Comparison of ENCODE assay signal across 8 cellular contexts in genomic region chr16:56729736-56730662, GRCh38. TPM values are rescaled to one million over a fixed set of nuclear protein-coding genes. Genes with fewer than 3 reads are reported as not detected.
DNase-seq lines count a peak whose midpoint lies in the region; ATAC-seq and TF ChIP-seq lines count a peak whose summit lies in the region.

Gene NUP93, plus strand, starts transcription at chr16:56730129. Its CDS starts 18,119 bp downstream, at chr16:56748248.

- peaks cover 8% of the 10 kb centered on the region for H3K4me1 Mint-ChIP-seq in glutamatergic neuron (ENCODE audit: low read depth, unreplicated experiment)
- peaks cover 24% of the 10 kb centered on the region for H3K4me1 Mint-ChIP-seq in osteocyte (ENCODE audit: unreplicated experiment)

- H3K4me3 ChIP-seq in GM08714 (ENCODE audit: low read length) (peak within 1 kb of the TSS; percentile 93), thoracic aorta (peak within 1 kb of the TSS; percentile 73)

- TF ChIP-seq CTCF in glutamatergic neuron (IDR thresholded peaks at IDR 0.05; ENCODE audit: partially characterized antibody, unreplicated experiment) (no peak), osteocyte (IDR thresholded peaks at IDR 0.05) (no peak), thoracic aorta (IDR thresholded peaks at IDR 0.05) (no peak)

- H3K9me3 Mint-ChIP-seq in activated naive CD4-positive, alpha-beta T cell treated with anti-CD3 and anti-CD28 coated beads, Interleukin-2, amount 50 U/mL, for 72 hours, result no peaks in the 10 kb centered on the region
- H3K9me3 Mint-ChIP-seq in glutamatergic neuron (ENCODE audit: unreplicated experiment), result peaks cover 7% of the 10 kb centered on the region
- H3K9me3 Mint-ChIP-seq in osteocyte (ENCODE audit: unreplicated experiment), result no peaks in the 10 kb centered on the region

- peak within 1 kb of the TSS; percentile 84 to 85 for H3K27ac ChIP-seq in thoracic aorta

- H3K36me3 ChIP-seq in thoracic aorta, result no peaks in the 10 kb centered on the region

- no peaks in the 10 kb centered on the region for H3K9me3 ChIP-seq in thoracic aorta

- DNase-seq in NCI-H1105 (lab: John Stamatoyannopoulos, UW) (peak; percentile 71), SKM-1 (lab: John Stamatoyannopoulos, UW; ENCODE audit: unreplicated experiment) (peak; percentile 86), glutamatergic neuron (peak; percentile 91), osteocyte (ENCODE audit: extremely low spot score, unreplicated experiment) (peak; percentile 94), thoracic aorta (ENCODE audit: low spot score) (peak; percentile 63)
- DNase-seq in activated naive CD4-positive, alpha-beta T cell treated with anti-CD3 and anti-CD28 coated beads, Interleukin-2, amount 50 U/mL, for 72 hours (ENCODE audit: low spot score in 2 of 2), result peak; percentile 88 to 90

- peaks cover 22 to 36% of the 10 kb centered on the region in 2 donors for H3K4me1 ChIP-seq in thoracic aorta (ENCODE audit: control insufficient read depth in 1 of 2, low read depth in 2 of 2)

- H3K27me3 Mint-ChIP-seq in glutamatergic neuron (ENCODE audit: unreplicated experiment) (peaks cover 3% of the 10 kb centered on the region), osteocyte (ENCODE audit: unreplicated experiment) (no peaks in the 10 kb centered on the region)

- H3K4me3 Mint-ChIP-seq in glutamatergic neuron (ENCODE audit: unreplicated experiment) (no peak within 1 kb of the TSS), osteocyte (ENCODE audit: unreplicated experiment) (peak within 1 kb of the TSS; percentile 81)

- peak; percentile 67 for ATAC-seq in HG02610 (IDR thresholded peaks at IDR 0.05; ENCODE audit: unreplicated experiment)
- peak; percentile 93 to 95 for ATAC-seq in activated naive CD4-positive, alpha-beta T cell treated with anti-CD3 and anti-CD28 coated beads, Interleukin-2, amount 50 U/mL, for 72 hours
- ATAC-seq in thoracic aorta (ENCODE audit: insufficient number of reproducible peaks, low FRiP score, low read depth), result peak; percentile 91

- peaks cover 0 to 5% of the 10 kb centered on the region in 2 donors for H3K36me3 Mint-ChIP-seq in activated naive CD4-positive, alpha-beta T cell treated with anti-CD3 and anti-CD28 coated beads, Interleukin-2, amount 50 U/mL, for 72 hours
- H3K36me3 Mint-ChIP-seq in glutamatergic neuron (ENCODE audit: unreplicated experiment) (no peaks in the 10 kb centered on the region), osteocyte (ENCODE audit: unreplicated experiment) (no peaks in the 10 kb centered on the region)

- H3K27me3 ChIP-seq in thoracic aorta (replicated peaks; ENCODE audit: insufficient read depth), result no peaks in the 10 kb centered on the region

- H3K27ac Mint-ChIP-seq in activated naive CD4-positive, alpha-beta T cell treated with anti-CD3 and anti-CD28 coated beads, Interleukin-2, amount 50 U/mL, for 72 hours, result peak within 1 kb of the TSS in 1 of 2 donors; percentile 96
- H3K27ac Mint-ChIP-seq in glutamatergic neuron (ENCODE audit: unreplicated experiment) (peak within 1 kb of the TSS; percentile 25), osteocyte (ENCODE audit: unreplicated experiment) (peak within 1 kb of the TSS; percentile 95)

RNA-seq across cellular contexts. Expression of gene NUP93, which starts in this region (rescaled TPM):
- total RNA-seq in activated naive CD4-positive, alpha-beta T cell treated with anti-CD3 and anti-CD28 coated beads, Interleukin-2, amount 50 U/mL, for 72 hours, result 100 to 1,000 TPM; 124 to 128 TPM
- 84.1 TPM for total RNA-seq in glutamatergic neuron (ENCODE audit: unreplicated experiment)
- total RNA-seq in osteocyte, result 81.7 and 85.1 TPM in 2 replicates
- 10 to 100 TPM; 25.7 to 38.7 TPM for total RNA-seq in thoracic aorta

Comparison
In these comparisons a context has a peak if more than half of its experiments do, and no peak if none do; other contexts are left out.
1. Peak in every context shown above with its lines: DNase-seq, ATAC-seq, H3K4me3 ChIP-seq and H3K27ac ChIP-seq.